8 cellular contexts compared by ENCODE assay signal in the genomic region with DNA sequence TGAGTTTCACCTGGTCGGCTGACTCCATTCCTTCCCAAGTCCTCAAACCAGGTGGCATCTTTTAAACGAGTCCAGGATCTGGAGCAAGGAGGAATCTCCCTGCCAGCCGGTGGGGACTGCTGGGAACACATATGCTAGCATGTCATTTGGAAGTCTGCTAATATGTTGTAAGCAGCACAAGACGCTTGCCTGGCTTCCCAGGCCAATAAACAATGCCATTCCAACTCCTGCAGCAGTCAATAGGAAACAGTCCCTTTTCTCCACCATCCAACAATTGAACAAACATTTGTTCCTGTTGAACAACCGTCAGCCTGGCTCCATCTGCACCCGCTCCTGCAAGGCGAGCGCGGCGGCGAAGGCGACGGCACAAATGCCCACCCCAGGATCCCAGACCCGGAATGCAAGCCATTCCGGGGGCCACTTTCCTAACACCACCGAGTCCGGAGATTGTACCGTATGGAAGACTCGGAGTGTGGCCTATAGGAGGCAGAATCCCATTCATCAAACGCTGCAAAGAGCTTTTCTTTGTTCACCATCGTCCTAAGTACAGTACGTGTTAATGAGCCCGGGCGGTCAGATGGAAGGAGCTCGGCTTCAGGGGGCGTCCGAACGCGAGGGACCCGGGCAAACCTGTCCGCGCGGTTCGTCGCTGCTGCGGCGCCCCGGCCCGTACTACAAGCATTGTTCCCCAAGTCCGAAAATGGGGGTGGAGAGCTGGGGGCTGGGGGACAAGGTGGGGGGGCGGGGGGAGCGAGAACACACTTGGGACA. TPM values are rescaled to one million over a fixed set of nuclear protein-coding genes. Genes with fewer than 3 reads are reported as not detected.
A peak's percentile ranks its signal among the peaks of the same experiment; 100 is the strongest.
DNase-seq lines count a peak whose midpoint lies in the region; ATAC-seq, FAIRE-seq and TF ChIP-seq lines count a peak whose summit lies in the region.

No MANE protein-coding gene starts in this region.

- H3K27ac ChIP-seq in A549 (peak overlapping the region; percentile 87 to 95), caudate nucleus (ENCODE audit: low read depth, low read length) (peak overlapping the region; percentile 95), HepG2 (ENCODE audit: extremely low read length, insufficient read depth, low read length) (peak overlapping the region; percentile 70), thymus (ENCODE audit: low read depth) (peak overlapping the region; percentile 93)

- TF ChIP-seq CTCF in A549 (IDR thresholded peaks at IDR 0.05), result peak; percentile 35; the same call in 2 of the 3 replicates
- TF ChIP-seq CTCF in GM10266 (IDR thresholded peaks at IDR 0.05; ENCODE audit: control insufficient read depth, insufficient read depth, low read depth, missing control alignments), result peak; percentile 24
- TF ChIP-seq CTCF in HepG2 (CRISPR knock-in tag; IDR thresholded peaks at IDR 0.05), result peak; percentile 42; the same call in 1 of the 2 replicates
- no peak for TF ChIP-seq CTCF in GM13976 (IDR thresholded peaks at IDR 0.05; ENCODE audit: borderline replicate concordance, control extremely low read depth, extremely low read depth, insufficient read depth, missing control alignments)

- POLR2A ChIA-PET in A549 (lab: Yijun Ruan, JAX) (interaction anchor here (0.5 to 1.0 kb wide), 3 partner anchors 49 to 747 kb away, joined by 3 to 4 read pairs (median 3); partner anchors contain the start of gene EEF1AKMT2), HepG2 (lab: Yijun Ruan, JAX) (interaction anchor here (1.0 kb wide), 1 partner anchor 18 kb away, joined by 5 read pairs; no protein-coding TSS in a partner anchor)

- intact Hi-C loops in HepG2 (cut with micrococcal nuclease; ENCODE audit: unreplicated experiment), result loop anchor here (5.0 kb wide), 2 partner anchors 50 to 135 kb away; partner anchors contain the start of gene EEF1AKMT2

- H2AFZ ChIP-seq in HepG2 (ENCODE audit: low read length), result no peak overlapping the region

- TF ChIP-seq EP300 in A549 (IDR thresholded peaks at IDR 0.05) (no peak), HepG2 (IDR thresholded peaks at IDR 0.05; ENCODE audit: low read depth in 2 of 2, low read length in 2 of 2) (no peak), HepG2 (CRISPR knock-in tag; IDR thresholded peaks at IDR 0.05; ENCODE audit: borderline replicate concordance) (no peak)

- WGBS in A549 (ENCODE audit: missing lambda C conversion rate), result 32% methylated on average over 33 of the region's 42 CpGs
- WGBS in HepG2 (ENCODE audit: low lambda C conversion rate), result under 1% methylated on average over 40 of the region's 42 CpGs
- 12% methylated on average over 42 of the region's 42 CpGs for WGBS in thymus

- H3K4me2 ChIP-seq in A549 (peak overlapping the region; percentile 87), HepG2 (ENCODE audit: low read depth, low read length) (peak overlapping the region; percentile 82)

- ATAC-seq in A549 (peak; percentile 28 to 65; a peak in 4 of 6 replicates), HepG2 (peak; percentile 46)

- no peaks in the 10 kb centered on the region for H3K9me3 ChIP-seq in A549
- H3K9me3 ChIP-seq in NT2/D1 (ENCODE audit: insufficient read depth, low read length), result no peaks in the 10 kb centered on the region
- no peaks in the 10 kb centered on the region for H3K9me3 ChIP-seq in HepG2 (ENCODE audit: low read length)
- no peaks in the 10 kb centered on the region for H3K9me3 ChIP-seq in thymus (ENCODE audit: control insufficient read depth)

- TF ChIP-seq POLR2A in A549 (IDR thresholded peaks at IDR 0.05; ENCODE audit: low read length), result no peak
- peak; percentile 25 to 61; a peak in 2 of 4 replicates for TF ChIP-seq POLR2A in HepG2 (IDR thresholded peaks at IDR 0.05; ENCODE audit: insufficient read depth in 1 of 2, low read depth in 2 of 2, low read length in 2 of 2)

- TF ChIP-seq RAD21 in A549 (conservative IDR thresholded peaks at IDR 0.05 in 1 of 2, IDR thresholded peaks at IDR 0.05 in 1 of 2) (no peak), HepG2 (CRISPR knock-in tag; IDR thresholded peaks at IDR 0.05) (no peak)

- no peak for FAIRE-seq in A549 (lab: Jason Lieb, UNC)
- FAIRE-seq in HepG2 (lab: Jason Lieb, UNC), result peak; percentile 65

- H3K4me1 ChIP-seq in A549 (peaks cover 32% of the 10 kb centered on the region), NT2/D1 (ENCODE audit: insufficient read depth, insufficient read length) (peaks cover 3% of the 10 kb centered on the region), HepG2 (ENCODE audit: insufficient read depth, low read length) (peaks cover 65% of the 10 kb centered on the region), thymus (ENCODE audit: control insufficient read depth, insufficient read depth, low read length) (peaks cover 34% of the 10 kb centered on the region)

- H3K36me3 ChIP-seq in NT2/D1 (ENCODE audit: insufficient read depth, insufficient read length, low read length), result peaks cover 4% of the 10 kb centered on the region
- no peaks in the 10 kb centered on the region; a peak in 1 of 5 replicates for H3K36me3 ChIP-seq in HepG2 (replicated peaks in 1 of 2; ENCODE audit: control insufficient read depth in 1 of 2, insufficient read depth in 2 of 2, low read length in 2 of 2)
- no peaks in the 10 kb centered on the region for H3K36me3 ChIP-seq in thymus (ENCODE audit: control insufficient read depth, insufficient read depth)

- H3K9ac ChIP-seq in NT2/D1 (ENCODE audit: insufficient read length, low read depth) (peak overlapping the region; percentile 80), HepG2 (ENCODE audit: insufficient read depth, low read depth, low read length) (peak overlapping the region; percentile 70)

- H3K4me3 ChIP-seq in A549, result peak overlapping the region; percentile 84
- H3K4me3 ChIP-seq in NT2/D1 (ENCODE audit: insufficient read length, low read depth), result peak overlapping the region; percentile 52
- peak overlapping the region; percentile 80 to 87 (median 81) for H3K4me3 ChIP-seq in HepG2 (replicated peaks in 1 of 3; ENCODE audit: insufficient read depth in 1 of 3, low read depth in 2 of 3, low read length in 3 of 3)
- H3K4me3 ChIP-seq in thymus (ENCODE audit: low read length), result peak overlapping the region; percentile 95

- H3K79me2 ChIP-seq in HepG2 (ENCODE audit: insufficient read depth, low read length), result peaks cover 37% of the 10 kb centered on the region

- H4K20me1 ChIP-seq in HepG2 (ENCODE audit: insufficient read depth, low read length), result peaks cover under 1% of the 10 kb centered on the region; the same call in 1 of the 2 replicates

- in situ Hi-C loops in HepG2 (cut with HindIII; ENCODE audit: extremely low pct_ligation_motif_present, low pct_unique_long_range_greater_than_20kb) (loop anchor here (5.0 kb wide), 1 partner anchor 205 kb away; no protein-coding TSS in a partner anchor), GM13976 (cut with MboI; ENCODE audit: low sequenced_read_pairs, unreplicated experiment) (no loop called here)

- DNase-seq in A549 (ENCODE audit: low read depth in 1 of 2, low spot score in 1 of 2), result peak; percentile 47 to 54
- peak; percentile 36 for DNase-seq in GM10266 (ENCODE audit: extremely low spot score)
- DNase-seq in NT2/D1 (ENCODE audit: low read depth, low spot score), result no peak
- DNase-seq in caudate nucleus (lab: John Stamatoyannopoulos, UW), result peak in 13 of 61 donors; percentile 29 to 84 (median 55)
- DNase-seq in HepG2 (ENCODE audit: low spot score), result peak; percentile 57
- no peak for DNase-seq in NCI-H2196 (lab: John Stamatoyannopoulos, UW; ENCODE audit: unreplicated experiment)
- no peak for DNase-seq in GM13976 (ENCODE audit: low spot score)

- H3K27me3 ChIP-seq in NT2/D1 (ENCODE audit: insufficient read depth, insufficient read length) (no peaks in the 10 kb centered on the region), HepG2 (ENCODE audit: control insufficient read depth in 1 of 2, insufficient read depth in 2 of 2, low read length in 2 of 2) (no peaks in the 10 kb centered on the region; a peak in 1 of 5 replicates), thymus (ENCODE audit: control insufficient read depth, insufficient read depth) (no peaks in the 10 kb centered on the region)

- BruUV-seq in HepG2 (replicated peaks; lab: Mats Ljungman, UMichigan), result no TSS peak

- CTCF ChIA-PET in A549 (lab: Yijun Ruan, JAX), result interaction anchor here (0.6 to 6.8 kb wide), 16 partner anchors 8 to 1137 kb away, joined by 3 to 96 read pairs (median 4); no protein-coding TSS in a partner anchor
- CTCF ChIA-PET in HepG2 (lab: Yijun Ruan, JAX; ENCODE audit: low intra/inter-chr PET ratio, low total read pairs), result interaction anchor here (1.3 kb wide), 1 partner anchor 213 kb away, joined by 3 read pairs; no protein-coding TSS in a partner anchor

RNA-seq across cellular contexts. Expression of gene FAM53B, which starts 1.6 kb away (rescaled TPM):
- polyA plus RNA-seq in A549 (2011; rRNA removed) (5.1 and 6.3 TPM in 2 replicates), A549 (2017; fragmentation: RNase III; extraction: RNeasy Plus Mini Kit Qiagen cat#74134 plus additional on column Dnase treatment) (8.2 to 8.5 TPM (median 8.2 TPM) in 3 replicates), HepG2 (2011; rRNA removed) (5.8 and 6.4 TPM in 2 replicates), thymus (46.2 TPM)
- polyA plus RNA-seq in A549 (2012; cell fraction: cytosol; rRNA removed), result 4.5 and 6.9 TPM in 2 replicates
- polyA plus RNA-seq in A549 (2012; cell fraction: nucleus; rRNA removed), result 13.3 and 14.8 TPM in 2 replicates
- polyA minus RNA-seq in A549 (2011; rRNA and poly(A)+ RNA removed), result 18.5 and 21.4 TPM in 2 replicates
- total RNA-seq in HepG2 (2016; rRNA removed; fragmentation: Illumina TruSeq; extraction: Trizol), result 17.6 and 19.3 TPM in 2 replicates
- 37.4 and 40.4 TPM in 2 replicates for total RNA-seq in HepG2 (2016; cell fraction: cytosol; rRNA removed; fragmentation: Illumina TruSeq; extraction: Trizol; ENCODE audit: low read depth)
- total RNA-seq in HepG2 (2016; cell fraction: insoluble cytoplasmic fraction; rRNA removed; fragmentation: Illumina TruSeq; extraction: Trizol), result 15.2 and 19.1 TPM in 2 replicates
- 19.0 and 21.2 TPM in 2 replicates for total RNA-seq in HepG2 (2016; cell fraction: membrane; rRNA removed; fragmentation: Illumina TruSeq; extraction: Trizol)
- 13.6 and 18.0 TPM in 2 replicates for total RNA-seq in HepG2 (2016; cell fraction: nucleus; rRNA removed; fragmentation: Illumina TruSeq; extraction: Trizol)
- polyA plus RNA-seq in HepG2 (2011; cell fraction: cytosol; rRNA removed), result 4.7 and 7.2 TPM in 2 replicates
- 7.7 and 11.9 TPM in 2 replicates for polyA plus RNA-seq in HepG2 (2011; cell fraction: nucleus; rRNA removed)
- polyA plus RNA-seq in HepG2 (2012), result 3.5 and 5.6 TPM in 2 replicates
- 0.71 and 0.72 TPM in 2 replicates for polyA plus RNA-seq in HepG2 (2016; cell fraction: cytosol; fragmentation: Illumina TruSeq; extraction: Trizol; ENCODE audit: low read depth)
- 10.3 and 11.4 TPM in 2 replicates for polyA plus RNA-seq in HepG2 (2016; cell fraction: insoluble cytoplasmic fraction; fragmentation: Illumina TruSeq; extraction: Trizol; ENCODE audit: low read depth)
- polyA plus RNA-seq in HepG2 (2016; cell fraction: membrane; fragmentation: Illumina TruSeq; extraction: Trizol; ENCODE audit: low read depth), result 3.6 and 4.1 TPM in 2 replicates
- polyA plus RNA-seq in HepG2 (2016; cell fraction: nucleus; fragmentation: Illumina TruSeq; extraction: Trizol; ENCODE audit: insufficient read depth, low read depth), result 13.5 and 14.8 TPM in 2 replicates
- 28.7 and 33.7 TPM in 2 replicates for polyA minus RNA-seq in HepG2 (2011; rRNA and poly(A)+ RNA removed; ENCODE audit: low replicate concordance)
- 7.5 and 12.7 TPM in 2 replicates for polyA minus RNA-seq in HepG2 (2011; cell fraction: cytosol; rRNA and poly(A)+ RNA removed)
- polyA minus RNA-seq in HepG2 (2011; cell fraction: nucleus; rRNA and poly(A)+ RNA removed), result 9.5 and 10.1 TPM in 2 replicates

RNA-seq across cellular contexts. Expression of gene EEF1AKMT2, which starts 49.1 kb away (rescaled TPM):
- polyA plus RNA-seq in A549 (2011; rRNA removed), result 21.5 and 28.1 TPM in 2 replicates
- polyA plus RNA-seq in A549 (2012; cell fraction: cytosol; rRNA removed), result 11.4 and 12.8 TPM in 2 replicates
- 4.8 and 9.3 TPM in 2 replicates for polyA plus RNA-seq in A549 (2012; cell fraction: nucleus; rRNA removed)
- 23.4 to 27.8 TPM (median 23.5 TPM) in 3 replicates for polyA plus RNA-seq in A549 (2017; fragmentation: RNase III; extraction: RNeasy Plus Mini Kit Qiagen cat#74134 plus additional on column Dnase treatment)
- 8.8 and 9.9 TPM in 2 replicates for polyA minus RNA-seq in A549 (2011; rRNA and poly(A)+ RNA removed)
- total RNA-seq in HepG2 (2016; rRNA removed; fragmentation: Illumina TruSeq; extraction: Trizol), result 19.3 and 24.1 TPM in 2 replicates
- 7.6 and 9.0 TPM in 2 replicates for total RNA-seq in HepG2 (2016; cell fraction: cytosol; rRNA removed; fragmentation: Illumina TruSeq; extraction: Trizol; ENCODE audit: low read depth)
- total RNA-seq in HepG2 (2016; cell fraction: insoluble cytoplasmic fraction; rRNA removed; fragmentation: Illumina TruSeq; extraction: Trizol), result 19.7 and 24.1 TPM in 2 replicates
- total RNA-seq in HepG2 (2016; cell fraction: membrane; rRNA removed; fragmentation: Illumina TruSeq; extraction: Trizol), result 14.7 and 16.5 TPM in 2 replicates
- 19.2 and 19.6 TPM in 2 replicates for total RNA-seq in HepG2 (2016; cell fraction: nucleus; rRNA removed; fragmentation: Illumina TruSeq; extraction: Trizol)
- polyA plus RNA-seq in HepG2 (2011; rRNA removed), result 8.6 and 11.3 TPM in 2 replicates
- polyA plus RNA-seq in HepG2 (2011; cell fraction: cytosol; rRNA removed), result 3.8 and 6.6 TPM in 2 replicates
- polyA plus RNA-seq in HepG2 (2011; cell fraction: nucleus; rRNA removed), result 5.5 and 6.0 TPM in 2 replicates
- polyA plus RNA-seq in HepG2 (2012), result 8.0 and 12.7 TPM in 2 replicates
- 6.0 and 7.6 TPM in 2 replicates for polyA plus RNA-seq in HepG2 (2016; cell fraction: cytosol; fragmentation: Illumina TruSeq; extraction: Trizol; ENCODE audit: low read depth)
- 20.8 and 22.1 TPM in 2 replicates for polyA plus RNA-seq in HepG2 (2016; cell fraction: insoluble cytoplasmic fraction; fragmentation: Illumina TruSeq; extraction: Trizol; ENCODE audit: low read depth)
- polyA plus RNA-seq in HepG2 (2016; cell fraction: membrane; fragmentation: Illumina TruSeq; extraction: Trizol; ENCODE audit: low read depth), result 9.4 and 10.8 TPM in 2 replicates
- polyA plus RNA-seq in HepG2 (2016; cell fraction: nucleus; fragmentation: Illumina TruSeq; extraction: Trizol; ENCODE audit: insufficient read depth, low read depth), result 22.3 and 25.2 TPM in 2 replicates
- 4.6 and 19.2 TPM in 2 replicates for polyA minus RNA-seq in HepG2 (2011; rRNA and poly(A)+ RNA removed; ENCODE audit: low replicate concordance)
- 7.5 and 7.6 TPM in 2 replicates for polyA minus RNA-seq in HepG2 (2011; cell fraction: cytosol; rRNA and poly(A)+ RNA removed)
- 19.4 and 22.7 TPM in 2 replicates for polyA minus RNA-seq in HepG2 (2011; cell fraction: nucleus; rRNA and poly(A)+ RNA removed)
- 27.3 TPM for polyA plus RNA-seq in thymus

RNA-seq across cellular contexts. Expression of gene ABRAXAS2, which starts 59.0 kb away (rescaled TPM):
- polyA plus RNA-seq in A549 (2011; rRNA removed), result 17.9 and 25.9 TPM in 2 replicates
- polyA plus RNA-seq in A549 (2012; cell fraction: cytosol; rRNA removed), result 4.8 and 5.0 TPM in 2 replicates
- polyA plus RNA-seq in A549 (2012; cell fraction: nucleus; rRNA removed), result 2.6 and 5.2 TPM in 2 replicates
- polyA plus RNA-seq in A549 (2017; fragmentation: RNase III; extraction: RNeasy Plus Mini Kit Qiagen cat#74134 plus additional on column Dnase treatment), result 15.1 to 16.1 TPM (median 15.9 TPM) in 3 replicates
- 9.3 and 10.0 TPM in 2 replicates for polyA minus RNA-seq in A549 (2011; rRNA and poly(A)+ RNA removed)
- 14.2 and 20.2 TPM in 2 replicates for total RNA-seq in HepG2 (2016; rRNA removed; fragmentation: Illumina TruSeq; extraction: Trizol)
- 4.0 TPM in 2 replicates for total RNA-seq in HepG2 (2016; cell fraction: cytosol; rRNA removed; fragmentation: Illumina TruSeq; extraction: Trizol; ENCODE audit: low read depth)
- 13.6 and 20.1 TPM in 2 replicates for total RNA-seq in HepG2 (2016; cell fraction: insoluble cytoplasmic fraction; rRNA removed; fragmentation: Illumina TruSeq; extraction: Trizol)
- 10.2 and 12.0 TPM in 2 replicates for total RNA-seq in HepG2 (2016; cell fraction: membrane; rRNA removed; fragmentation: Illumina TruSeq; extraction: Trizol)
- 10.1 and 10.6 TPM in 2 replicates for total RNA-seq in HepG2 (2016; cell fraction: nucleus; rRNA removed; fragmentation: Illumina TruSeq; extraction: Trizol)
- polyA plus RNA-seq in HepG2 (2011; rRNA removed), result 6.6 and 8.0 TPM in 2 replicates
- 3.8 and 5.8 TPM in 2 replicates for polyA plus RNA-seq in HepG2 (2011; cell fraction: cytosol; rRNA removed)
- 5.0 and 6.3 TPM in 2 replicates for polyA plus RNA-seq in HepG2 (2011; cell fraction: nucleus; rRNA removed)
- polyA plus RNA-seq in HepG2 (2012), result 9.4 and 10.4 TPM in 2 replicates
- 1.4 and 1.5 TPM in 2 replicates for polyA plus RNA-seq in HepG2 (2016; cell fraction: cytosol; fragmentation: Illumina TruSeq; extraction: Trizol; ENCODE audit: low read depth)
- polyA plus RNA-seq in HepG2 (2016; cell fraction: insoluble cytoplasmic fraction; fragmentation: Illumina TruSeq; extraction: Trizol; ENCODE audit: low read depth), result 19.0 and 19.5 TPM in 2 replicates
- polyA plus RNA-seq in HepG2 (2016; cell fraction: membrane; fragmentation: Illumina TruSeq; extraction: Trizol; ENCODE audit: low read depth), result 3.7 and 4.0 TPM in 2 replicates
- polyA plus RNA-seq in HepG2 (2016; cell fraction: nucleus; fragmentation: Illumina TruSeq; extraction: Trizol; ENCODE audit: insufficient read depth, low read depth), result 17.7 and 19.9 TPM in 2 replicates
- 4.7 and 9.8 TPM in 2 replicates for polyA minus RNA-seq in HepG2 (2011; rRNA and poly(A)+ RNA removed; ENCODE audit: low replicate concordance)
- 8.4 and 9.8 TPM in 2 replicates for polyA minus RNA-seq in HepG2 (2011; cell fraction: cytosol; rRNA and poly(A)+ RNA removed)
- 8.8 and 9.0 TPM in 2 replicates for polyA minus RNA-seq in HepG2 (2011; cell fraction: nucleus; rRNA and poly(A)+ RNA removed)
- 13.0 TPM for polyA plus RNA-seq in thymus

Comparison
In these comparisons a context has a peak if more than half of its experiments do, and no peak if none do; other contexts are left out.
1. DNase-seq: peak in A549 (2 of 2), GM10266 (single experiment) and HepG2 (single experiment); none in NT2/D1 (single experiment), NCI-H2196 (single experiment) and GM13976 (single experiment).
2. Of the 38 proteins assayed by ChIP-seq in both HepG2 and A549: peak only in HepG2: HMGXB4 and POLR2A; only in A549: MAX; in both: CTCF; in neither: 34.
3. Peak in every context shown above with its lines, with median percentiles within 50 percentile points of each other: H3K27ac ChIP-seq and H3K4me3 ChIP-seq.